In genomic region chr12:56158926-56159461, GRCh38 we compare ENCODE assay signal across 1 cellular context.
TF ChIP-seq lines count a peak whose summit lies in the region.

No MANE protein-coding gene starts in this region.

TF ChIP-seq in SK-N-SH treated with all-trans-retinoic acid at 6 μM for 48 hours, 23 proteins besides CTCF, POLR2A, EP300 and RAD21 (continued from another document):
- TF ChIP-seq CSRNP3 (CRISPR knock-in tag; IDR thresholded peaks at IDR 0.05) (no peak), CSDC2 (CRISPR knock-in tag; IDR thresholded peaks at IDR 0.05) (no peak), TOX (CRISPR knock-in tag; IDR thresholded peaks at IDR 0.05; ENCODE audit: borderline replicate concordance) (no peak), BACH2 (CRISPR knock-in tag; IDR thresholded peaks at IDR 0.05; ENCODE audit: borderline replicate concordance) (no peak), ZNF565 (CRISPR knock-in tag; conservative IDR thresholded peaks at IDR 0.05; ENCODE audit: low read depth) (no peak), ZNF8 (CRISPR knock-in tag; IDR thresholded peaks at IDR 0.05) (no peak)
